In genomic region chr12:107492393-107493134, GRCh38 we compare ENCODE assay signal across 10 cellular contexts.
DNase-seq lines count a peak whose midpoint lies in the region; ATAC-seq, FAIRE-seq and TF ChIP-seq lines count a peak whose summit lies in the region.
"Had no signal": no experiment of that assay in that cellular context is flagged by ENCODE, and none has a peak within 500 bp of the region (broad histone marks: within the 10 kb centered on the region; RNA-seq: fewer than 3 reads in every experiment).

No MANE protein-coding gene starts in this region.

- DNase-seq in activated naive CD4-positive, alpha-beta T cell treated with anti-CD3 and anti-CD28 coated beads, Interleukin-2, amount 50 U/mL, for 16 hours = no peak
- peak; percentile 24 for DNase-seq in Jurkat, Clone E6-1 (ENCODE audit: low read depth, low spot score)
- no peak for DNase-seq in K562 (ENCODE audit: extremely low read depth in 1 of 4, low spot score in 3 of 4)
- peak; percentile 8 for DNase-seq in stimulated activated naive B cell treated with anti-CD40 and anti-IgM and Interleukin-4, amounts not matched to agents 10 μg/mL and 1 μg/mL and 100 μg/mL, for 72 hours
- DNase-seq in COLO829 (ENCODE audit: low spot score) = no peak
- DNase-seq in HUDEP-2 (lab: John Stamatoyannopoulos, UW; ENCODE audit: unreplicated experiment in 76 of 76) = no peak
- DNase-seq in caudate nucleus (lab: John Stamatoyannopoulos, UW) = no peak
- DNase-seq: NCI-H69, uterus had no signal

- TF ChIP-seq POLR2A in K562 (conservative IDR thresholded peaks at IDR 0.05) = no peak

- peak; percentile 47; the same call in 1 of the 3 replicates for ATAC-seq in K562
- ATAC-seq in stimulated activated naive B cell treated with anti-CD40 and anti-IgM and Interleukin-4, amounts not matched to agents 10 μg/mL and 1 μg/mL and 100 μg/mL, for 72 hours (replicated peaks) = peak; percentile 79 to 81

- H3K36me3 Mint-ChIP-seq in activated naive CD4-positive, alpha-beta T cell treated with anti-CD3 and anti-CD28 coated beads, Interleukin-2, amount 50 U/mL, for 24 hours = peaks cover 4% of the 10 kb centered on the region
- peaks cover 3 to 5% of the 10 kb centered on the region in 2 donors for H3K36me3 Mint-ChIP-seq in stimulated activated naive B cell treated with anti-CD40 and anti-IgM and Interleukin-4, amounts not matched to agents 10 μg/mL and 1 μg/mL and 100 μg/mL, for 72 hours

- intact Hi-C loops in K562 (cut with micrococcal nuclease) = no loop called here

- no peak for TF ChIP-seq RAD21 in K562 (CRISPR knock-in tag; conservative IDR thresholded peaks at IDR 0.05 in 1 of 2, IDR thresholded peaks at IDR 0.05 in 1 of 2)

- CTCF ChIA-PET in K562 (lab: Yijun Ruan, JAX; ENCODE audit: low intra/inter-chr PET ratio) = no interaction called here

- no peak overlapping the region for H3K9ac ChIP-seq in K562 (ENCODE audit: insufficient read depth in 1 of 2, low read depth in 2 of 2, low read length in 2 of 2)

- H2AFZ ChIP-seq in K562 (ENCODE audit: low read depth, low read length) = peak overlapping the region; percentile 44; the same call in 1 of the 2 replicates

- no peak for TF ChIP-seq CTCF in K562 (IDR thresholded peaks at IDR 0.05 in 2 of 3, conservative IDR thresholded peaks at IDR 0.05 in 1 of 3; ENCODE audit: insufficient read depth in 2 of 3, low read depth in 1 of 3, low read length in 3 of 3)

- no peaks in the 10 kb centered on the region for H3K9me3 Mint-ChIP-seq in activated naive CD4-positive, alpha-beta T cell treated with anti-CD3 and anti-CD28 coated beads, Interleukin-2, amount 50 U/mL, for 24 hours
- peaks cover 5 to 10% of the 10 kb centered on the region in 2 donors for H3K9me3 Mint-ChIP-seq in stimulated activated naive B cell treated with anti-CD40 and anti-IgM and Interleukin-4, amounts not matched to agents 10 μg/mL and 1 μg/mL and 100 μg/mL, for 72 hours

- H3K4me1 ChIP-seq in K562 (replicated peaks in 1 of 2; ENCODE audit: control insufficient read depth in 2 of 2, insufficient read depth in 2 of 2, low read length in 2 of 2) = no peaks in the 10 kb centered on the region
- H3K4me1 ChIP-seq: uterus had no signal

- no peak for TF ChIP-seq EP300 in K562 (IDR thresholded peaks at IDR 0.05; ENCODE audit: low read length)

- H3K36me3 ChIP-seq in K562 (ENCODE audit: control insufficient read depth, insufficient read depth, low read length) = no peaks in the 10 kb centered on the region
- H3K36me3 ChIP-seq: uterus had no signal

- no peak for FAIRE-seq in K562 (lab: Jason Lieb, UNC)

- no peaks in the 10 kb centered on the region for H3K79me2 ChIP-seq in K562 (ENCODE audit: control insufficient read depth, insufficient read depth, low read length)

- no peaks in the 10 kb centered on the region; the same call in none of the 2 replicates for H4K20me1 ChIP-seq in K562 (replicated peaks; ENCODE audit: control insufficient read depth, insufficient read depth, low read length)

- no peaks in the 10 kb centered on the region for H3K9me3 ChIP-seq in K562 (replicated peaks; ENCODE audit: control insufficient read depth, insufficient read depth, low read depth, low read length)
- H3K9me3 ChIP-seq: uterus had no signal

- peak overlapping the region; percentile 84 for H3K27ac Mint-ChIP-seq in activated naive CD4-positive, alpha-beta T cell treated with anti-CD3 and anti-CD28 coated beads, Interleukin-2, amount 50 U/mL, for 24 hours
- peak overlapping the region; percentile 81 for H3K27ac Mint-ChIP-seq in stimulated activated naive B cell treated with anti-CD40 and anti-IgM and Interleukin-4, amounts not matched to agents 10 μg/mL and 1 μg/mL and 100 μg/mL, for 72 hours

- peak overlapping the region; percentile 25; the same call in 1 of the 2 replicates for H3K4me2 ChIP-seq in K562 (ENCODE audit: insufficient read depth, low read length)

- H3K27ac ChIP-seq in K562 (ENCODE audit: extremely low read depth, low read depth, low read length) = no peak overlapping the region
- H3K27ac ChIP-seq in caudate nucleus (ENCODE audit: low read depth, low read length) = no peak overlapping the region
- H3K27ac ChIP-seq: uterus had no signal

- 3% methylated on average over 6 of the region's 6 CpGs for WGBS in K562 (ENCODE audit: insufficient coverage, low coverage, missing lambda C conversion rate)

- H3K27me3 Mint-ChIP-seq in activated naive CD4-positive, alpha-beta T cell treated with anti-CD3 and anti-CD28 coated beads, Interleukin-2, amount 50 U/mL, for 24 hours = no peaks in the 10 kb centered on the region
- peaks cover 0 to 5% of the 10 kb centered on the region in 2 donors for H3K27me3 Mint-ChIP-seq in stimulated activated naive B cell treated with anti-CD40 and anti-IgM and Interleukin-4, amounts not matched to agents 10 μg/mL and 1 μg/mL and 100 μg/mL, for 72 hours

- no peaks in the 10 kb centered on the region for H3K9me1 ChIP-seq in K562 (ENCODE audit: control insufficient read depth, insufficient read depth, low read length)

- peaks cover 0 to 22% of the 10 kb centered on the region in 2 experiments; a peak in 3 of 5 replicates for H3K27me3 ChIP-seq in K562 (ENCODE audit: control insufficient read depth in 2 of 2, insufficient read depth in 2 of 2, low read length in 2 of 2)
- H3K27me3 ChIP-seq: uterus had no signal

- in situ Hi-C loops in K562 (cut with MboI) = no loop called here

- POLR2A ChIA-PET in K562 (lab: Yijun Ruan, JAX) = interaction anchor here (0.6 kb wide), 1 partner anchor 73 kb away, joined by 3 read pairs; no protein-coding TSS in a partner anchor

- no peak overlapping the region for H3K4me3 ChIP-seq in Jurkat, Clone E6-1 (ENCODE audit: low read length)
- H3K4me3 ChIP-seq in K562 = no peak overlapping the region
- H3K4me3 ChIP-seq: uterus had no signal

- peaks cover 39% of the 10 kb centered on the region for H3K4me1 Mint-ChIP-seq in activated naive CD4-positive, alpha-beta T cell treated with anti-CD3 and anti-CD28 coated beads, Interleukin-2, amount 50 U/mL, for 24 hours
- H3K4me1 Mint-ChIP-seq in stimulated activated naive B cell treated with anti-CD40 and anti-IgM and Interleukin-4, amounts not matched to agents 10 μg/mL and 1 μg/mL and 100 μg/mL, for 72 hours = peaks cover 56 to 60% of the 10 kb centered on the region in 2 donors

- no TSS peak for BruUV-seq in K562 (replicated peaks; lab: Mats Ljungman, UMichigan)

- H3K4me3 Mint-ChIP-seq in activated naive CD4-positive, alpha-beta T cell treated with anti-CD3 and anti-CD28 coated beads, Interleukin-2, amount 50 U/mL, for 24 hours = peak overlapping the region; percentile 62
- H3K4me3 Mint-ChIP-seq in stimulated activated naive B cell treated with anti-CD40 and anti-IgM and Interleukin-4, amounts not matched to agents 10 μg/mL and 1 μg/mL and 100 μg/mL, for 72 hours = peak overlapping the region; percentile 71 to 72

TF ChIP-seq in K562, 482 proteins besides CTCF, POLR2A, EP300 and RAD21:
- TF ChIP-seq BRF2 (IDR thresholded peaks at IDR 0.05; ENCODE audit: borderline replicate concordance, insufficient read depth, insufficient read length) (no peak), SMARCC2 (IDR thresholded peaks at IDR 0.05; ENCODE audit: low read depth) (no peak), CGGBP1 (CRISPR knock-in tag; IDR thresholded peaks at IDR 0.05) (no peak), SPI1 (IDR thresholded peaks at IDR 0.05; ENCODE audit: borderline replicate concordance, low read depth, low read length) (0 out of 2 replicates have a peak, but pooled peaks have one; percentile 27)
- TF ChIP-seq, protein P1, sequence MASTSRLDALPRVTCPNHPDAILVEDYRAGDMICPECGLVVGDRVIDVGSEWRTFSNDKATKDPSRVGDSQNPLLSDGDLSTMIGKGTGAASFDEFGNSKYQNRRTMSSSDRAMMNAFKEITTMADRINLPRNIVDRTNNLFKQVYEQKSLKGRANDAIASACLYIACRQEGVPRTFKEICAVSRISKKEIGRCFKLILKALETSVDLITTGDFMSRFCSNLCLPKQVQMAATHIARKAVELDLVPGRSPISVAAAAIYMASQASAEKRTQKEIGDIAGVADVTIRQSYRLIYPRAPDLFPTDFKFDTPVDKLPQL (IDR thresholded peaks at IDR 0.05; ENCODE audit: extremely low read depth, insufficient read length) = no peak
- TF ChIP-seq, protein P2, sequence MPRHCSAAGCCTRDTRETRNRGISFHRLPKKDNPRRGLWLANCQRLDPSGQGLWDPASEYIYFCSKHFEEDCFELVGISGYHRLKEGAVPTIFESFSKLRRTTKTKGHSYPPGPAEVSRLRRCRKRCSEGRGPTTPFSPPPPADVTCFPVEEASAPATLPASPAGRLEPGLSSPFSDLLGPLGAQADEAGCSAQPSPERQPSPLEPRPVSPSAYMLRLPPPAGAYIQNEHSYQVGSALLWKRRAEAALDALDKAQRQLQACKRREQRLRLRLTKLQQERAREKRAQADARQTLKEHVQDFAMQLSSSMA (CRISPR knock-in tag; IDR thresholded peaks at IDR 0.05) = no peak
- TF ChIP-seq, protein P3, sequence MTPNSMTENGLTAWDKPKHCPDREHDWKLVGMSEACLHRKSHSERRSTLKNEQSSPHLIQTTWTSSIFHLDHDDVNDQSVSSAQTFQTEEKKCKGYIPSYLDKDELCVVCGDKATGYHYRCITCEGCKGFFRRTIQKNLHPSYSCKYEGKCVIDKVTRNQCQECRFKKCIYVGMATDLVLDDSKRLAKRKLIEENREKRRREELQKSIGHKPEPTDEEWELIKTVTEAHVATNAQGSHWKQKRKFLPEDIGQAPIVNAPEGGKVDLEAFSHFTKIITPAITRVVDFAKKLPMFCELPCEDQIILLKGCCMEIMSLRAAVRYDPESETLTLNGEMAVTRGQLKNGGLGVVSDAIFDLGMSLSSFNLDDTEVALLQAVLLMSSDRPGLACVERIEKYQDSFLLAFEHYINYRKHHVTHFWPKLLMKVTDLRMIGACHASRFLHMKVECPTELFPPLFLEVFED (CRISPR knock-in tag; conservative IDR thresholded peaks at IDR 0.05) = no peak

Comparison
In these comparisons a context has a peak if more than half of its experiments do, and no peak if none do; other contexts are left out.
1. DNase-seq: peak in Jurkat, Clone E6-1 (single experiment) and stimulated activated naive B cell treated with anti-CD40 and anti-IgM and Interleukin-4, amounts not matched to agents 10 μg/mL and 1 μg/mL and 100 μg/mL, for 72 hours (single experiment); none in activated naive CD4-positive, alpha-beta T cell treated with anti-CD3 and anti-CD28 coated beads, Interleukin-2, amount 50 U/mL, for 16 hours (single experiment), K562 (0 of 4), COLO829 (single experiment), HUDEP-2 (0 of 76) and caudate nucleus (0 of 61).